Comparison of ENCODE assay signal across 20 cellular contexts in genomic region chr12:128091101-128091795, GRCh38.
"Had no signal": no experiment of that assay in that cellular context is flagged by ENCODE, and none has a peak within 500 bp of the region (broad histone marks: within the 10 kb centered on the region; RNA-seq: fewer than 3 reads in every experiment).

No MANE protein-coding gene starts in this region.

- ATAC-seq: activated CD4-positive, CD25-positive, alpha-beta regulatory T cell treated with anti-CD3 and anti-CD28 coated beads, Interleukin-2, amount 50 U/mL, for 24 hours; activated CD8-positive, alpha-beta T cell treated with anti-CD3 and anti-CD28 coated beads, Interleukin-2, amount 10 ng/mL, durations not matched to agents 7 days and 5 days; activated T-cell treated with anti-CD3 and anti-CD28 coated beads, Interleukin-2, amount 50 U/mL, for 4 hours; gastroesophageal sphincter; heart left ventricle; naive thymus-derived CD8-positive, alpha-beta T cell had no signal

- H3K27me3 ChIP-seq: breast epithelium, right atrium auricular region, transverse colon had no signal

- H3K27ac ChIP-seq: breast epithelium, esophagus muscularis mucosa, gastroesophageal sphincter, heart left ventricle, right atrium auricular region, transverse colon had no signal

- H3K4me3 ChIP-seq: breast epithelium, esophagus muscularis mucosa, gastroesophageal sphincter, heart left ventricle, right atrium auricular region, transverse colon had no signal

- H3K36me3 Mint-ChIP-seq: activated naive CD4-positive, alpha-beta T cell treated with anti-CD3 and anti-CD28 coated beads, Interleukin-2, amount 10 ng/mL, durations not matched to agents 7 days and 5 days; immature natural killer cell; naive thymus-derived CD8-positive, alpha-beta T cell had no signal

- H3K4me3 Mint-ChIP-seq: activated CD4-positive, alpha-beta T cell treated with anti-CD3 and anti-CD28 coated beads, Interleukin-2, amount 10 ng/mL, durations not matched to agents 7 days and 5 days; activated CD8-positive, alpha-beta T cell treated with anti-CD3 and anti-CD28 coated beads, Interleukin-2, amount 10 ng/mL, durations not matched to agents 7 days and 5 days; activated naive CD4-positive, alpha-beta T cell treated with anti-CD3 and anti-CD28 coated beads, Interleukin-2, amount 10 ng/mL, durations not matched to agents 7 days and 5 days; activated T-cell treated with anti-CD3 and anti-CD28 coated beads, Interleukin-2, amount 50 U/mL, for 4 hours; immature natural killer cell; naive thymus-derived CD8-positive, alpha-beta T cell; stimulated activated naive CD8-positive, alpha-beta T cell treated with anti-CD3 and anti-CD28 coated beads, Interleukin-15, Interleukin-2, amounts not matched to agents 100 ng/mL and 50 ng/mL, for 24 hours had no signal

- H3K4me1 ChIP-seq: breast epithelium, esophagus muscularis mucosa, gastroesophageal sphincter, heart left ventricle, right atrium auricular region, transverse colon had no signal

- H3K27ac Mint-ChIP-seq: activated CD4-positive, alpha-beta T cell treated with anti-CD3 and anti-CD28 coated beads, Interleukin-2, amount 10 ng/mL, durations not matched to agents 7 days and 5 days; activated CD8-positive, alpha-beta T cell treated with anti-CD3 and anti-CD28 coated beads, Interleukin-2, amount 10 ng/mL, durations not matched to agents 7 days and 5 days; activated naive CD4-positive, alpha-beta T cell treated with anti-CD3 and anti-CD28 coated beads, Interleukin-2, amount 10 ng/mL, durations not matched to agents 7 days and 5 days; immature natural killer cell; naive thymus-derived CD8-positive, alpha-beta T cell; stimulated activated naive CD8-positive, alpha-beta T cell treated with anti-CD3 and anti-CD28 coated beads, Interleukin-15, Interleukin-2, amounts not matched to agents 100 ng/mL and 50 ng/mL, for 24 hours had no signal

- H3K9me3 ChIP-seq: breast epithelium, esophagus muscularis mucosa, gastroesophageal sphincter, transverse colon had no signal

- DNase-seq: activated CD4-positive, alpha-beta T cell treated with anti-CD3 and anti-CD28 coated beads, Interleukin-2, amount 10 ng/mL, durations not matched to agents 7 days and 5 days; activated CD8-positive, alpha-beta T cell treated with anti-CD3 and anti-CD28 coated beads, Interleukin-2, amount 10 ng/mL, durations not matched to agents 7 days and 5 days; activated naive CD4-positive, alpha-beta T cell treated with anti-CD3 and anti-CD28 coated beads, Interleukin-2, amount 10 ng/mL, durations not matched to agents 7 days and 5 days; activated T-cell treated with anti-CD3 and anti-CD28 coated beads, Interleukin-2, amount 50 U/mL, for 4 hours; cerebellar nuclear complex; cortex of kidney; effector CD8-positive, alpha-beta T cell; heart left ventricle; immature natural killer cell; mesendoderm; naive thymus-derived CD8-positive, alpha-beta T cell; occipital lobe; stimulated activated CD4-positive, alpha-beta T cell treated with anti-CD3 and anti-CD28 coated beads, Interleukin-2, amount 100 ng/mL, for 48 hours; transverse colon had no signal

- H3K27me3 Mint-ChIP-seq: activated CD4-positive, alpha-beta T cell treated with anti-CD3 and anti-CD28 coated beads, Interleukin-2, amount 10 ng/mL, durations not matched to agents 7 days and 5 days; activated naive CD4-positive, alpha-beta T cell treated with anti-CD3 and anti-CD28 coated beads, Interleukin-2, amount 10 ng/mL, durations not matched to agents 7 days and 5 days; stimulated activated naive CD8-positive, alpha-beta T cell treated with anti-CD3 and anti-CD28 coated beads, Interleukin-15, Interleukin-2, amounts not matched to agents 100 ng/mL and 50 ng/mL, for 24 hours had no signal

- H3K4me1 Mint-ChIP-seq: activated CD4-positive, alpha-beta T cell treated with anti-CD3 and anti-CD28 coated beads, Interleukin-2, amount 10 ng/mL, durations not matched to agents 7 days and 5 days; activated naive CD4-positive, alpha-beta T cell treated with anti-CD3 and anti-CD28 coated beads, Interleukin-2, amount 10 ng/mL, durations not matched to agents 7 days and 5 days; immature natural killer cell; naive thymus-derived CD8-positive, alpha-beta T cell had no signal

- H3K36me3 ChIP-seq: breast epithelium, esophagus muscularis mucosa, gastroesophageal sphincter, heart left ventricle, right atrium auricular region, transverse colon had no signal
